ENCODE assay signal across 13 cellular contexts in genomic region chr14:38357557-38357956, GRCh38.
A peak's percentile ranks its signal among the peaks of the same experiment; 100 is the strongest.
DNase-seq lines count a peak whose midpoint lies in the region; ATAC-seq and TF ChIP-seq lines count a peak whose summit lies in the region.
"Had no signal": no experiment of that assay in that cellular context is flagged by ENCODE, and none has a peak within 500 bp of the region (broad histone marks: within the 10 kb centered on the region; RNA-seq: fewer than 3 reads in every experiment).

No MANE protein-coding gene starts in this region.

- H3K4me1 ChIP-seq in fibroblast of lung (ENCODE audit: control insufficient read depth, extremely low read depth, insufficient read depth, low read length): peaks cover 2% of the 10 kb centered on the region

- H3K9me3 ChIP-seq in fibroblast of lung (ENCODE audit: control insufficient read depth, insufficient read depth, low read depth, low read length): no peaks in the 10 kb centered on the region

- H3K27ac ChIP-seq in fibroblast of lung (ENCODE audit: insufficient read depth, low read length): no peak overlapping the region
- H3K27ac ChIP-seq: KMS-11 had no signal

- H3K27me3 ChIP-seq in fibroblast of lung (ENCODE audit: control insufficient read depth, insufficient read depth, low read length): no peaks in the 10 kb centered on the region

- no peak overlapping the region for H3K9ac ChIP-seq in fibroblast of lung (ENCODE audit: insufficient read depth, low read length)
- H3K9ac ChIP-seq: KMS-11 had no signal

- no peaks in the 10 kb centered on the region for H3K27me3 Mint-ChIP-seq in activated naive CD4-positive, alpha-beta T cell treated with anti-CD3 and anti-CD28 coated beads, Interleukin-2, amount 10 ng/mL, durations not matched to agents 7 days and 5 days

- no peaks in the 10 kb centered on the region for H3K36me3 ChIP-seq in fibroblast of lung (ENCODE audit: control insufficient read depth, insufficient read depth, low read length)

- H3K4me1 Mint-ChIP-seq in activated naive CD4-positive, alpha-beta T cell treated with anti-CD3 and anti-CD28 coated beads, Interleukin-2, amount 10 ng/mL, durations not matched to agents 7 days and 5 days: no peaks in the 10 kb centered on the region
- H3K4me1 Mint-ChIP-seq: nephron progenitor cell; stimulated activated effector memory CD8-positive, alpha-beta T cell treated with anti-CD3 and anti-CD28 coated beads, Interleukin-12 subunit alpha, Interleukin-12 subunit beta, amount 100 ng/mL, for 72 hours had no signal

- H3K4me3 ChIP-seq in fibroblast of lung (replicated peaks in 1 of 4; ENCODE audit: control extremely low read depth in 1 of 4, insufficient read depth in 1 of 4, low read depth in 3 of 4, low read length in 4 of 4): no peak overlapping the region

- H3K4me3 Mint-ChIP-seq in activated naive CD4-positive, alpha-beta T cell treated with anti-CD3 and anti-CD28 coated beads, Interleukin-2, amount 10 ng/mL, durations not matched to agents 7 days and 5 days: no peak overlapping the region
- H3K4me3 Mint-ChIP-seq: CD8-positive, alpha-beta T cell; nephron progenitor cell; stimulated activated effector memory CD8-positive, alpha-beta T cell treated with anti-CD3 and anti-CD28 coated beads, Interleukin-12 subunit alpha, Interleukin-12 subunit beta, amount 100 ng/mL, for 72 hours had no signal

- H4K20me1 ChIP-seq in fibroblast of lung (ENCODE audit: control insufficient read depth, extremely low read depth, insufficient read depth, low read length): no peaks in the 10 kb centered on the region

- H2AFZ ChIP-seq in fibroblast of lung (ENCODE audit: low read length): no peak overlapping the region

- TF ChIP-seq CTCF in fibroblast of lung (conservative IDR thresholded peaks at IDR 0.05 in 1 of 2, IDR thresholded peaks at IDR 0.05 in 1 of 2; ENCODE audit: low read depth in 1 of 2, low read length in 2 of 2): no peak

- peak; percentile 89 for DNase-seq in EH (ENCODE audit: low read depth)
- peak; percentile 7 for DNase-seq in RKO (ENCODE audit: low spot score)
- DNase-seq in fibroblast of lung (ENCODE audit: low read depth in 2 of 2): peak; percentile 87 to 90
- peak; percentile 80 for DNase-seq in non-pigmented ciliary epithelial cell (ENCODE audit: low read depth)
- no peak for DNase-seq in activated naive CD4-positive, alpha-beta T cell treated with anti-CD3 and anti-CD28 coated beads, Interleukin-2, amount 10 ng/mL, durations not matched to agents 7 days and 5 days
- DNase-seq: CD8-positive, alpha-beta T cell; nephron progenitor cell; RPMI8226 had no signal

- CTCF ChIA-PET in activated naive CD4-positive, alpha-beta T cell treated with anti-CD3 and anti-CD28 coated beads, Interleukin-2, amount 10 ng/mL, durations not matched to agents 7 days and 5 days (lab: Charles Lee): no interaction called here

- H3K4me2 ChIP-seq in fibroblast of lung (ENCODE audit: extremely low read depth, insufficient read depth, low read length): no peak overlapping the region
- H3K4me2 ChIP-seq: KMS-11 had no signal

- peaks cover 2% of the 10 kb centered on the region for H3K9me3 Mint-ChIP-seq in activated naive CD4-positive, alpha-beta T cell treated with anti-CD3 and anti-CD28 coated beads, Interleukin-2, amount 10 ng/mL, durations not matched to agents 7 days and 5 days

- no peaks in the 10 kb centered on the region for H3K79me2 ChIP-seq in fibroblast of lung (ENCODE audit: control insufficient read depth, insufficient read depth, low read length)

- ATAC-seq in HG03108 (IDR thresholded peaks at IDR 0.05; ENCODE audit: unreplicated experiment): no peak
- ATAC-seq in GM18861 (IDR thresholded peaks at IDR 0.05; ENCODE audit: unreplicated experiment): no peak
- ATAC-seq in HG03039 (IDR thresholded peaks at IDR 0.05; ENCODE audit: unreplicated experiment): no peak
- ATAC-seq: CD8-positive, alpha-beta T cell; stimulated activated effector memory CD8-positive, alpha-beta T cell treated with anti-CD3 and anti-CD28 coated beads, Interleukin-12 subunit alpha, Interleukin-12 subunit beta, amount 100 ng/mL, for 72 hours had no signal

- no peaks in the 10 kb centered on the region for H3K36me3 Mint-ChIP-seq in activated naive CD4-positive, alpha-beta T cell treated with anti-CD3 and anti-CD28 coated beads, Interleukin-2, amount 10 ng/mL, durations not matched to agents 7 days and 5 days
- H3K36me3 Mint-ChIP-seq: CD8-positive, alpha-beta T cell; stimulated activated effector memory CD8-positive, alpha-beta T cell treated with anti-CD3 and anti-CD28 coated beads, Interleukin-12 subunit alpha, Interleukin-12 subunit beta, amount 100 ng/mL, for 72 hours had no signal

- H3K27ac Mint-ChIP-seq in activated naive CD4-positive, alpha-beta T cell treated with anti-CD3 and anti-CD28 coated beads, Interleukin-2, amount 10 ng/mL, durations not matched to agents 7 days and 5 days: no peak overlapping the region
- H3K27ac Mint-ChIP-seq: CD8-positive, alpha-beta T cell; nephron progenitor cell; stimulated activated effector memory CD8-positive, alpha-beta T cell treated with anti-CD3 and anti-CD28 coated beads, Interleukin-12 subunit alpha, Interleukin-12 subunit beta, amount 100 ng/mL, for 72 hours had no signal
